31 cellular contexts compared by ENCODE assay signal in the genomic region with DNA sequence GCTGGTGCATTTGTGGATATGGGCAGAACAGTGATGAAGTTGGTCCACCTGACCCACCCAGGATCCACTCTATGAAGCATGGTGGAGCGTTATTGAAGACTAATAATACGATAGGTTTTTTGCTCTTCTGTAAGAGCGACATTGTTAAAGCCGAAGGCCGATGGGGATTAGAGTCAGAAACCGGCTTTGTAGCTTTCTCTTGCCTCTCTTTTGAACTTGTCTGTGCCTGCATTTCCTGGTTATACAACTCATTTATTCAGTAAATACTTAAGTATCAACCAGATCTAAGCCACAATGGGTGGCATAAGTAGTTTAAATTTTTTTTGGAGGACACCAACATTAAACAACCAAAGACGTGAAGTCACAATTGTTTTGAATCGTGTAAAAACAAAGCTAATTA.
"Had no signal": no experiment of that assay in that cellular context is flagged by ENCODE, and none has a peak within 500 bp of the region (broad histone marks: within the 10 kb centered on the region; RNA-seq: fewer than 3 reads in every experiment).

No MANE protein-coding gene starts in this region.

- H3K4me3 Mint-ChIP-seq: activated CD4-positive, alpha-beta memory T cell treated with anti-CD3 and anti-CD28 coated beads, Interleukin-2, amount 10 ng/mL, durations not matched to agents 7 days and 5 days; activated CD4-positive, alpha-beta T cell treated with anti-CD3 and anti-CD28 coated beads, Interleukin-2, amount 10 ng/mL, durations not matched to agents 7 days and 5 days; activated naive CD4-positive, alpha-beta T cell treated with anti-CD3 and anti-CD28 coated beads, Interleukin-2, amount 10 ng/mL, durations not matched to agents 7 days and 5 days; activated naive CD8-positive, alpha-beta T cell treated with anti-CD3 and anti-CD28 coated beads, Interleukin-2, amount 10 ng/mL, durations not matched to agents 7 days and 5 days; activated T-cell treated with anti-CD3 and anti-CD28 coated beads, Interleukin-2, amount 50 U/mL, for 24 hours; activated T-cell treated with anti-CD3 and anti-CD28 coated beads, Interleukin-2, amount 50 U/mL, for 72 hours; brain; central memory CD8-positive, alpha-beta T cell; T-helper 17 cell; T-helper 2 cell treated with Interferon-gamma antibody and Interleukin-4, amounts not matched to agents 5 μg/mL and 100 μg/mL, for 36 hours had no signal

- H3K27ac ChIP-seq: ascending aorta, breast epithelium, gastroesophageal sphincter had no signal

- H3K36me3 ChIP-seq: ascending aorta, breast epithelium, gastroesophageal sphincter had no signal

- H3K4me3 ChIP-seq: ascending aorta, breast epithelium, gastroesophageal sphincter had no signal

- H3K27me3 Mint-ChIP-seq: activated CD4-positive, alpha-beta memory T cell treated with anti-CD3 and anti-CD28 coated beads, Interleukin-2, amount 10 ng/mL, durations not matched to agents 7 days and 5 days; activated CD4-positive, alpha-beta T cell treated with anti-CD3 and anti-CD28 coated beads, Interleukin-2, amount 10 ng/mL, durations not matched to agents 7 days and 5 days; activated naive CD4-positive, alpha-beta T cell treated with anti-CD3 and anti-CD28 coated beads, Interleukin-2, amount 10 ng/mL, durations not matched to agents 7 days and 5 days; activated naive CD8-positive, alpha-beta T cell treated with anti-CD3 and anti-CD28 coated beads, Interleukin-2, amount 10 ng/mL, durations not matched to agents 7 days and 5 days; activated T-cell treated with anti-CD3 and anti-CD28 coated beads, Interleukin-2, amount 50 U/mL, for 24 hours; central memory CD8-positive, alpha-beta T cell; T-helper 17 cell had no signal

- H3K27ac Mint-ChIP-seq: activated CD4-positive, alpha-beta memory T cell treated with anti-CD3 and anti-CD28 coated beads, Interleukin-2, amount 10 ng/mL, durations not matched to agents 7 days and 5 days; activated CD4-positive, alpha-beta T cell treated with anti-CD3 and anti-CD28 coated beads, Interleukin-2, amount 10 ng/mL, durations not matched to agents 7 days and 5 days; activated naive CD4-positive, alpha-beta T cell treated with anti-CD3 and anti-CD28 coated beads, Interleukin-2, amount 10 ng/mL, durations not matched to agents 7 days and 5 days; activated naive CD4-positive, alpha-beta T cell treated with anti-CD3 and anti-CD28 coated beads, Interleukin-2, amount 50 U/mL, for 72 hours; activated naive CD8-positive, alpha-beta T cell treated with anti-CD3 and anti-CD28 coated beads, Interleukin-2, amount 10 ng/mL, durations not matched to agents 7 days and 5 days; activated T-cell treated with anti-CD3 and anti-CD28 coated beads, Interleukin-2, amount 50 U/mL, for 24 hours; activated T-cell treated with anti-CD3 and anti-CD28 coated beads, Interleukin-2, amount 50 U/mL, for 72 hours; brain; T-helper 17 cell; T-helper 2 cell treated with Interferon-gamma antibody and Interleukin-4, amounts not matched to agents 5 μg/mL and 100 μg/mL, for 36 hours had no signal

- H3K4me1 ChIP-seq: ascending aorta, breast epithelium had no signal

- H3K36me3 Mint-ChIP-seq: activated naive CD4-positive, alpha-beta T cell treated with anti-CD3 and anti-CD28 coated beads, Interleukin-2, amount 10 ng/mL, durations not matched to agents 7 days and 5 days; activated naive CD4-positive, alpha-beta T cell treated with anti-CD3 and anti-CD28 coated beads, Interleukin-2, amount 50 U/mL, for 72 hours; activated naive CD8-positive, alpha-beta T cell treated with anti-CD3 and anti-CD28 coated beads, Interleukin-2, amount 10 ng/mL, durations not matched to agents 7 days and 5 days; brain had no signal

- H3K27me3 ChIP-seq: ascending aorta, breast epithelium, gastroesophageal sphincter had no signal

- H3K4me1 Mint-ChIP-seq: activated CD4-positive, alpha-beta memory T cell treated with anti-CD3 and anti-CD28 coated beads, Interleukin-2, amount 10 ng/mL, durations not matched to agents 7 days and 5 days; activated CD4-positive, alpha-beta T cell treated with anti-CD3 and anti-CD28 coated beads, Interleukin-2, amount 10 ng/mL, durations not matched to agents 7 days and 5 days; activated naive CD4-positive, alpha-beta T cell treated with anti-CD3 and anti-CD28 coated beads, Interleukin-2, amount 10 ng/mL, durations not matched to agents 7 days and 5 days; activated naive CD8-positive, alpha-beta T cell treated with anti-CD3 and anti-CD28 coated beads, Interleukin-2, amount 10 ng/mL, durations not matched to agents 7 days and 5 days; brain; central memory CD8-positive, alpha-beta T cell; T-helper 17 cell had no signal

- FAIRE-seq: colon, endometrium, endothelial cell of umbilical vein had no signal

- H3K9me3 ChIP-seq: ascending aorta, breast epithelium, gastroesophageal sphincter had no signal

- ATAC-seq: activated naive CD4-positive, alpha-beta T cell treated with anti-CD3 and anti-CD28 coated beads, Interleukin-2, amount 50 U/mL, for 72 hours; activated T-cell treated with anti-CD3 and anti-CD28 coated beads, Interleukin-2, amount 50 U/mL, for 72 hours; gastroesophageal sphincter; T-helper 17 cell had no signal

- H3K9me3 Mint-ChIP-seq: activated CD4-positive, alpha-beta memory T cell treated with anti-CD3 and anti-CD28 coated beads, Interleukin-2, amount 10 ng/mL, durations not matched to agents 7 days and 5 days; activated CD4-positive, alpha-beta T cell treated with anti-CD3 and anti-CD28 coated beads, Interleukin-2, amount 10 ng/mL, durations not matched to agents 7 days and 5 days; activated naive CD4-positive, alpha-beta T cell treated with anti-CD3 and anti-CD28 coated beads, Interleukin-2, amount 10 ng/mL, durations not matched to agents 7 days and 5 days; activated naive CD8-positive, alpha-beta T cell treated with anti-CD3 and anti-CD28 coated beads, Interleukin-2, amount 10 ng/mL, durations not matched to agents 7 days and 5 days; brain; T-helper 2 cell treated with Interferon-gamma antibody and Interleukin-4, amounts not matched to agents 5 μg/mL and 100 μg/mL, for 36 hours had no signal

- DNase-seq: activated CD4-positive, alpha-beta memory T cell treated with anti-CD3 and anti-CD28 coated beads, Interleukin-2, amount 10 ng/mL, durations not matched to agents 7 days and 5 days; activated CD4-positive, alpha-beta T cell treated with anti-CD3 and anti-CD28 coated beads for 1 hour; activated CD4-positive, alpha-beta T cell treated with anti-CD3 and anti-CD28 coated beads for 4 hours; activated CD4-positive, alpha-beta T cell treated with anti-CD3 and anti-CD28 coated beads, Interleukin-2, amount 10 ng/mL, durations not matched to agents 7 days and 5 days; activated CD4-positive, alpha-beta T cell treated with anti-CD3 and anti-CD28 coated beads, Interleukin-2, amount 50 U/mL, for 4 hours; activated CD8-positive, alpha-beta memory T cell treated with anti-CD3 and anti-CD28 coated beads, Interleukin-2, amount 50 U/mL, for 48 hours; activated gamma-delta T cell; activated naive CD4-positive, alpha-beta T cell; activated naive CD4-positive, alpha-beta T cell treated with anti-CD3 and anti-CD28 coated beads, Interleukin-2, amount 10 ng/mL, durations not matched to agents 7 days and 5 days; activated naive CD8-positive, alpha-beta T cell treated with anti-CD3 and anti-CD28 coated beads, Interleukin-2, amount 10 ng/mL, durations not matched to agents 7 days and 5 days; activated T-cell treated with anti-CD3 and anti-CD28 coated beads for 4 hours; activated T-cell treated with anti-CD3 and anti-CD28 coated beads, Interleukin-2, amount 50 U/mL, for 24 hours; activated T-cell treated with anti-CD3 and anti-CD28 coated beads, Interleukin-2, amount 50 U/mL, for 72 hours; cortex of kidney; effector CD8-positive, alpha-beta T cell; erythroblast; foreskin melanocyte; head of caudate nucleus; T-helper 1 cell; T-helper 17 cell; T1000 had no signal
